1 cellular context compared by ENCODE assay signal in the genomic region with DNA sequence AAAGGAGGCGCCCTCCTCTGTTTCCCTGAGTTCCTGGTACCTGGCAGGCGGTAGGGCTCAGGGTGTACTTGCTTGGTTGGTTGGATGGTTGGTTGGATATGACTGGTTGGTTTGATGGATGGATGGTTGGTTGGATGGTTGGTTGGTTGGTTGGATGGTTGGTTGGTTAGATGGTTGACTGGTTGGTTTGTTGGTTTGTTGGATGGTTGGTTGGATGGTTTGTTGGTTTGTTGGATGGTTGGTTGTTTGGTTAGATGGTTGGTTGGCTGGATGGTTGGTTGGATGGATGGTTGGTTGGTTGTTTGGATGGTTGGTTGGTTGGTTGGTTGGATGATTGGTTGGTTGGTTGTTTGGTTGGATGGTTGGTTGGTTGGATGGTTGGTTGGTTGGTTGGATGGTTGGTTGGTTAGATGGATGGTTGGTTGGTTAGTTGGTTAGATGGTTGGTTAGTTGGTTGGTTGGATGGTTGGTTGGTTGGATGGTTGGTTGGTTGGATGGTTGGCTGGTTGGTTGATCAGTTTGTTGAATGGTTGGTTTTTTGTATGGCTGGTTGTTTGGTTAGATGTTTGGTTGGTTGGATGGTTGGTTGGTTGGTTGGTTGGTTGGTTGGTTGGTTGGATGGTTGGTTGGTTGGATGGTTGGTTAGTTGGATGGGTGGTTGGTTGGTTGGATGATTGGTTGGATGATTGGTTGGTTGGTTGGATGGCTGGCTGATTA.
TF ChIP-seq lines count a peak whose summit lies in the region.

No MANE protein-coding gene starts in this region.

TF ChIP-seq in H1, 55 proteins besides CTCF, POLR2A, EP300 and RAD21:
- no peak for TF ChIP-seq RXRA (IDR thresholded peaks at IDR 0.05; ENCODE audit: insufficient read depth, low read depth, low read length)
- no peak for TF ChIP-seq KDM4A (IDR thresholded peaks at IDR 0.05; ENCODE audit: low read depth, low read length, severe bottlenecking)
TF ChIP-seq in H1: peak in this region for 0.
